In genomic region chr19:38682872-38683392, GRCh38 we compare ENCODE assay signal across 8 cellular contexts. TPM values are rescaled to one million over a fixed set of nuclear protein-coding genes. Genes with fewer than 3 reads are reported as not detected.
DNase-seq lines count a peak whose midpoint lies in the region; ATAC-seq and TF ChIP-seq lines count a peak whose summit lies in the region.

No MANE protein-coding gene starts in this region.

- no peaks in the 10 kb centered on the region for H3K36me3 ChIP-seq in CD4-positive, alpha-beta memory T cell (ENCODE audit: insufficient read depth, low read length)
- peaks cover 14 to 18% of the 10 kb centered on the region in 2 experiments for H3K36me3 ChIP-seq in trophoblast cell (ENCODE audit: control insufficient read depth in 1 of 2, insufficient read depth in 2 of 2, low read length in 2 of 2)

- H2AK5ac ChIP-seq in trophoblast cell (ENCODE audit: low read length) = peak overlapping the region; percentile 93

- H3K79me2 ChIP-seq in trophoblast cell (ENCODE audit: control insufficient read depth, insufficient read depth, low read length, poor library complexity) = peaks cover 43% of the 10 kb centered on the region

- peaks cover 65 to 99% (median 84%) of the 10 kb centered on the region in 4 donors for H3K4me1 Mint-ChIP-seq in CD4-positive, alpha-beta memory T cell

- peak overlapping the region; percentile 86 for H3K18ac ChIP-seq in trophoblast cell (ENCODE audit: low read length)

- H3K23ac ChIP-seq in trophoblast cell (ENCODE audit: low read length) = peak overlapping the region; percentile 43

- H3K9me3 ChIP-seq in CD4-positive, alpha-beta memory T cell (ENCODE audit: control insufficient read depth in 1 of 2, low read length in 2 of 2) = no peaks in the 10 kb centered on the region
- peaks cover 2% of the 10 kb centered on the region for H3K9me3 ChIP-seq in trophoblast cell (ENCODE audit: insufficient read depth, low read depth, low read length)

- peak overlapping the region; percentile 44 for H3K27ac ChIP-seq in CD4-positive, alpha-beta memory T cell (ENCODE audit: low read depth, low read length)
- peak overlapping the region; percentile 100 for H3K27ac ChIP-seq in foreskin keratinocyte
- H3K27ac ChIP-seq in trophoblast cell (ENCODE audit: low read depth, low read length) = peak overlapping the region; percentile 100

- peak overlapping the region; percentile 50 for H2BK12ac ChIP-seq in trophoblast cell (ENCODE audit: low read length)

- peak overlapping the region; percentile 86 for H4K91ac ChIP-seq in trophoblast cell (ENCODE audit: low read depth, low read length)

- H2AFZ ChIP-seq in trophoblast cell (ENCODE audit: insufficient read depth, low read length, poor library complexity) = peak overlapping the region; percentile 61

- no peak overlapping the region for H3K4me3 ChIP-seq in CD4-positive, alpha-beta memory T cell (ENCODE audit: low read length in 2 of 2)
- no peak overlapping the region for H3K4me3 ChIP-seq in trophoblast cell (ENCODE audit: low read depth, low read length)

- peaks cover 5 to 16% of the 10 kb centered on the region in 2 donors for H3K36me3 Mint-ChIP-seq in CD4-positive, alpha-beta memory T cell

- no CpG with 5 or more reads among the region's 7 CpGs for WGBS in trophoblast cell (ENCODE audit: extremely low coverage, insufficient coverage, insufficient read length)

- no peak for TF ChIP-seq CTCF in foreskin keratinocyte (conservative IDR thresholded peaks at IDR 0.05)

- intact Hi-C loops in CD4-positive, alpha-beta memory T cell (cut with micrococcal nuclease) = no loop called here

- H3K4me1 ChIP-seq in CD4-positive, alpha-beta memory T cell (ENCODE audit: insufficient read depth, low read length) = peaks cover 100% of the 10 kb centered on the region
- H3K4me1 ChIP-seq in foreskin keratinocyte = peaks cover 42% of the 10 kb centered on the region
- H3K4me1 ChIP-seq in trophoblast cell (ENCODE audit: control insufficient read depth in 1 of 2, insufficient read depth in 2 of 2, low read length in 2 of 2) = peaks cover 59 to 69% of the 10 kb centered on the region in 2 experiments

- no peak for DNase-seq in CD4-positive, alpha-beta memory T cell
- DNase-seq in foreskin keratinocyte (no peak), trophoblast cell (no peak)
- DNase-seq in activated CD8-positive, alpha-beta memory T cell treated with anti-CD3 and anti-CD28 coated beads, Interleukin-2, amount 50 U/mL, for 48 hours = no peak

- H3K14ac ChIP-seq in trophoblast cell (ENCODE audit: low read length) = peak overlapping the region; percentile 93

- CTCF ChIA-PET in CD4-positive, alpha-beta memory T cell (lab: Charles Lee; ENCODE audit: partially characterized antibody) = interaction anchor here (0.6 to 3.6 kb wide), 4 partner anchors 11 to 48 kb away, joined by 3 to 17 read pairs (median 4); no protein-coding TSS in a partner anchor

- H3K4me3 Mint-ChIP-seq in CD4-positive, alpha-beta memory T cell = peak overlapping the region in 6 of 8 donors; percentile 25 to 80 (median 44)

- H3K27ac Mint-ChIP-seq in CD4-positive, alpha-beta memory T cell = peak overlapping the region; percentile 89 to 97 (median 96)

- no peak overlapping the region for H3K9ac ChIP-seq in trophoblast cell (ENCODE audit: low read length)

- peak; percentile 2; the same call in 2 of the 3 replicates for ATAC-seq in SK-N-SH treated with all-trans-retinoic acid at 6 μM for 48 hours
- ATAC-seq in foreskin keratinocyte = no peak
- ATAC-seq in GM21717 (IDR thresholded peaks at IDR 0.05; ENCODE audit: unreplicated experiment) = no peak
- no peak for ATAC-seq in HG03460 (IDR thresholded peaks at IDR 0.05; ENCODE audit: unreplicated experiment)
- no peak for ATAC-seq in HG02678 (IDR thresholded peaks at IDR 0.05; ENCODE audit: unreplicated experiment)

- peak overlapping the region; percentile 45 for H4K12ac ChIP-seq in trophoblast cell (ENCODE audit: low read depth, low read length)

- peak overlapping the region; percentile 86 for H4K8ac ChIP-seq in trophoblast cell (ENCODE audit: low read depth, low read length)

- no peaks in the 10 kb centered on the region for H3K27me3 Mint-ChIP-seq in CD4-positive, alpha-beta memory T cell

- peak overlapping the region; percentile 90 for H3K4ac ChIP-seq in trophoblast cell (ENCODE audit: low read depth, low read length)

- POLR2A ChIA-PET in CD4-positive, alpha-beta memory T cell (lab: Charles Lee; ENCODE audit: partially characterized antibody) = interaction anchor here (1.0 to 3.4 kb wide), 7 partner anchors 8 to 144 kb away, joined by 3 to 16 read pairs (median 4); partner anchors contain the start of gene ACTN4

- H3K27me3 ChIP-seq in CD4-positive, alpha-beta memory T cell (ENCODE audit: insufficient read depth, low read length) = no peaks in the 10 kb centered on the region
- no peaks in the 10 kb centered on the region for H3K27me3 ChIP-seq in foreskin keratinocyte
- no peaks in the 10 kb centered on the region for H3K27me3 ChIP-seq in trophoblast cell (ENCODE audit: insufficient read depth, low read length)

- no peaks in the 10 kb centered on the region for H3K9me3 Mint-ChIP-seq in CD4-positive, alpha-beta memory T cell

- peak overlapping the region; percentile 37 for H3K4me2 ChIP-seq in trophoblast cell (ENCODE audit: low read length)

- H2BK120ac ChIP-seq in trophoblast cell (ENCODE audit: insufficient read depth, low read length, poor library complexity) = peak overlapping the region; percentile 88

- peaks cover 60% of the 10 kb centered on the region for H3K79me1 ChIP-seq in trophoblast cell (ENCODE audit: low read length)

- peak overlapping the region; percentile 97 for H2BK5ac ChIP-seq in trophoblast cell (ENCODE audit: low read depth, low read length, poor library complexity)

TF ChIP-seq in SK-N-SH treated with all-trans-retinoic acid at 6 μM for 48 hours, 23 proteins besides CTCF, POLR2A, EP300 and RAD21:
- TF ChIP-seq ZFP30 (CRISPR knock-in tag; IDR thresholded peaks at IDR 0.05) = no peak
- TF ChIP-seq ZFP3 (CRISPR knock-in tag; IDR thresholded peaks at IDR 0.05) = no peak
- TF ChIP-seq ZNF565 (CRISPR knock-in tag; conservative IDR thresholded peaks at IDR 0.05; ENCODE audit: low read depth) = no peak
- TF ChIP-seq GLIS3 (CRISPR knock-in tag; IDR thresholded peaks at IDR 0.05) = no peak
- TF ChIP-seq ZNF70 (CRISPR knock-in tag; IDR thresholded peaks at IDR 0.05) = no peak
- TF ChIP-seq PPARA (CRISPR knock-in tag; IDR thresholded peaks at IDR 0.05; ENCODE audit: borderline replicate concordance) = no peak
- no peak for TF ChIP-seq ISL1 (CRISPR knock-in tag; IDR thresholded peaks at IDR 0.05)
- no peak for TF ChIP-seq POU6F1 (CRISPR knock-in tag; IDR thresholded peaks at IDR 0.05; ENCODE audit: borderline replicate concordance, low read depth)
- no peak for TF ChIP-seq CSDC2 (CRISPR knock-in tag; IDR thresholded peaks at IDR 0.05)
- no peak for TF ChIP-seq TSHZ2 (CRISPR knock-in tag; IDR thresholded peaks at IDR 0.05)
- no peak for TF ChIP-seq ARNTL (CRISPR knock-in tag; IDR thresholded peaks at IDR 0.05; ENCODE audit: borderline replicate concordance, low read depth)

RNA-seq across cellular contexts. Expression of gene ACTN4, which starts 35.5 kb away (rescaled TPM):
- 100 to 1,000 TPM; 151 to 155 TPM for total RNA-seq in CD4-positive, alpha-beta memory T cell
- 10 to 100 TPM in 1 of 2 donors, 1 to 10 TPM in 1; 4.0 to 24.4 TPM for polyA plus RNA-seq in CD4-positive, alpha-beta memory T cell
- total RNA-seq in foreskin keratinocyte = 499 and 534 TPM in 2 replicates
- 532 and 546 TPM in 2 replicates for polyA plus RNA-seq in foreskin keratinocyte
- 442 and 468 TPM in 2 replicates for polyA plus RNA-seq in trophoblast cell (2013)

Comparison
In these comparisons a context has a peak if more than half of its experiments do, and no peak if none do; other contexts are left out.
1. H3K27ac ChIP-seq: peak in every context shown above with its lines; median percentile 100 in foreskin keratinocyte; 100 in trophoblast cell; 44 in CD4-positive, alpha-beta memory T cell.